ENCODE assay signal across 9 cellular contexts in genomic region chr22:22855617-22856308, GRCh38. TPM values are rescaled to one million over a fixed set of nuclear protein-coding genes. Genes with fewer than 3 reads are reported as not detected.
DNase-seq lines count a peak whose midpoint lies in the region; ATAC-seq, FAIRE-seq and TF ChIP-seq lines count a peak whose summit lies in the region.
"Had no signal": no experiment of that assay in that cellular context is flagged by ENCODE, and none has a peak within 500 bp of the region (broad histone marks: within the 10 kb centered on the region; RNA-seq: fewer than 3 reads in every experiment).

No MANE protein-coding gene starts in this region.

- ATAC-seq in HG02798 (IDR thresholded peaks at IDR 0.05; ENCODE audit: poor library complexity, unreplicated experiment) (no peak), GM21360 (IDR thresholded peaks at IDR 0.05; ENCODE audit: unreplicated experiment) (no peak), psoas muscle (no peak)

- H3K4me3 ChIP-seq in AG04449 (ENCODE audit: low read depth, low read length) (no peak overlapping the region), WERI-Rb-1 (ENCODE audit: low read depth, low read length) (no peak overlapping the region), hepatocyte (no peak overlapping the region), psoas muscle (no peak overlapping the region)

- peak; percentile 46 for TF ChIP-seq CTCF in AG04449 (IDR thresholded peaks at IDR 0.05; ENCODE audit: insufficient read depth, low read length, missing control alignments)
- TF ChIP-seq CTCF in WERI-Rb-1 (IDR thresholded peaks at IDR 0.05; ENCODE audit: low read depth, low read length), result peak; percentile 78
- TF ChIP-seq CTCF in hepatocyte (IDR thresholded peaks at IDR 0.05; ENCODE audit: poor library complexity), result peak; percentile 45
- no peak for TF ChIP-seq CTCF in psoas muscle (IDR thresholded peaks at IDR 0.05)

- H3K27ac ChIP-seq in WERI-Rb-1 (no peak overlapping the region), hepatocyte (no peak overlapping the region), psoas muscle (no peak overlapping the region)

- DNase-seq in AG04449 (ENCODE audit: low read depth, low spot score) (no peak), GM19239 (ENCODE audit: insufficient read length, low spot score) (no peak), WERI-Rb-1 (peak; percentile 44), hepatocyte (ENCODE audit: low spot score) (peak; percentile 52), NCI-H187 (lab: John Stamatoyannopoulos, UW) (no peak), psoas muscle (no peak)

- H2AFZ ChIP-seq in hepatocyte, result no peak overlapping the region

- H3K9me3 ChIP-seq in WERI-Rb-1 (ENCODE audit: severe bottlenecking) (no peaks in the 10 kb centered on the region), hepatocyte (ENCODE audit: low read depth) (no peaks in the 10 kb centered on the region), psoas muscle (no peaks in the 10 kb centered on the region)

- H3K4me2 ChIP-seq in hepatocyte, result no peak overlapping the region

- H4K20me1 ChIP-seq in hepatocyte (ENCODE audit: insufficient read depth, poor library complexity, severe bottlenecking), result no peaks in the 10 kb centered on the region

- FAIRE-seq in GM19239 (lab: Jason Lieb, UNC), result peak; percentile 78

- H3K9me2 ChIP-seq in hepatocyte (replicated peaks; ENCODE audit: insufficient read depth), result no peaks in the 10 kb centered on the region

- no peaks in the 10 kb centered on the region for H3K4me1 ChIP-seq in hepatocyte (ENCODE audit: insufficient read depth)
- no peaks in the 10 kb centered on the region for H3K4me1 ChIP-seq in psoas muscle

- H3K27me3 ChIP-seq in WERI-Rb-1 (ENCODE audit: insufficient read depth, low read depth, severe bottlenecking) (no peaks in the 10 kb centered on the region), hepatocyte (peaks cover 16% of the 10 kb centered on the region), psoas muscle (ENCODE audit: insufficient read depth in 3 of 3, low read length in 2 of 3) (peaks cover 0 to 41% (median 6%) of the 10 kb centered on the region in 3 donors)

- 60% methylated on average over 5 of the region's 5 CpGs for WGBS in hepatocyte (ENCODE audit: low lambda C conversion rate, missing lambda C conversion rate)
- 66 to 77% (median 75%) methylated on average over 5 of the region's 5 CpGs for WGBS in psoas muscle, 3 donors

- H3K79me2 ChIP-seq in hepatocyte, result no peaks in the 10 kb centered on the region

- CTCF ChIA-PET in AG04449 (lab: Yijun Ruan, JAX), result interaction anchor here (0.7 to 5.1 kb wide), 13 partner anchors 9 to 274 kb away, joined by 3 to 44 read pairs (median 4); no protein-coding TSS in a partner anchor

- POLR2A ChIA-PET in AG04449 (lab: Yijun Ruan, JAX), result no interaction called here

- H3K36me3 ChIP-seq in WERI-Rb-1 (no peaks in the 10 kb centered on the region), hepatocyte (replicated peaks; ENCODE audit: insufficient read depth, low read depth) (no peaks in the 10 kb centered on the region), psoas muscle (ENCODE audit: insufficient read depth in 1 of 2, low read depth in 1 of 2) (no peaks in the 10 kb centered on the region)

- intact Hi-C loops in psoas muscle (cut with DNase I), result loop anchor here in 1 of 2 donors (5.0 kb wide), 1 partner anchor 97 kb away; no protein-coding TSS in a partner anchor

RNA-seq across cellular contexts. Expression of gene IGLL5, which starts 31.9 kb away (rescaled TPM):
- total RNA-seq in hepatocyte (not detected in 2 replicates), psoas muscle (under 1 TPM in 2 of 4 donors, not detected in 2; 0.45 to 0.50 TPM)
- polyA plus RNA-seq in hepatocyte (not detected in 2 replicates), psoas muscle (under 1 TPM in 1 of 3 donors, not detected in 2; 0.06 TPM)
- total RNA-seq: dermis microvascular lymphatic vessel endothelial cell had no signal

Comparison
In these comparisons a context has a peak if more than half of its experiments do, and no peak if none do; other contexts are left out.
1. DNase-seq: peak in WERI-Rb-1 (single experiment) and hepatocyte (single experiment); none in AG04449 (single experiment), GM19239 (single experiment), NCI-H187 (0 of 2) and psoas muscle (0 of 2).